Comparison of ENCODE assay signal across 10 cellular contexts in genomic region chr11:3856856-3857553, GRCh38. TPM values are rescaled to one million over a fixed set of nuclear protein-coding genes. Genes with fewer than 3 reads are reported as not detected.
DNase-seq lines count a peak whose midpoint lies in the region; ATAC-seq, FAIRE-seq and TF ChIP-seq lines count a peak whose summit lies in the region.
"Had no signal": no experiment of that assay in that cellular context is flagged by ENCODE, and none has a peak within 500 bp of the region (broad histone marks: within the 10 kb centered on the region; RNA-seq: fewer than 3 reads in every experiment).

No MANE protein-coding gene starts in this region.

- WGBS in right cardiac atrium = 70% methylated on average over 5 of the region's 5 CpGs
- WGBS in small intestine, 3 donors = 53 to 69% (median 60%) methylated on average over 5 of the region's 5 CpGs

- peaks cover 5% of the 10 kb centered on the region; the same call in 1 of the 2 replicates for H3F3A ChIP-seq in GM23338 (replicated peaks; ENCODE audit: low read depth)

- H3K36me3 ChIP-seq in GM23338 (ENCODE audit: insufficient read depth) = no peaks in the 10 kb centered on the region
- no peaks in the 10 kb centered on the region for H3K36me3 ChIP-seq in small intestine (ENCODE audit: control insufficient read depth in 2 of 2, insufficient read depth in 2 of 2, low read length in 2 of 2)

- H3K4me3 ChIP-seq in GM23338 (peak overlapping the region; percentile 93), right cardiac atrium (ENCODE audit: low read length) (peak overlapping the region; percentile 88), small intestine (ENCODE audit: low read depth in 1 of 2, low read length in 2 of 2) (peak overlapping the region; percentile 58 to 80)

- H3K9me3 ChIP-seq in T-helper 17 cell (ENCODE audit: control insufficient read depth, low read length, poor library complexity, severe bottlenecking) = no peaks in the 10 kb centered on the region
- H3K9me3 ChIP-seq in right cardiac atrium (ENCODE audit: control insufficient read depth, low read length) = no peaks in the 10 kb centered on the region
- no peaks in the 10 kb centered on the region for H3K9me3 ChIP-seq in small intestine (ENCODE audit: control insufficient read depth, low read depth)

- H3K4me1 Mint-ChIP-seq in GM23338 (peaks cover 53% of the 10 kb centered on the region), T-helper 17 cell (peaks cover 66% of the 10 kb centered on the region)

- FAIRE-seq in small intestine (lab: Jason Lieb, UNC) = no peak

- H3K4me1 ChIP-seq in GM23338 (ENCODE audit: insufficient read depth) = peaks cover 42% of the 10 kb centered on the region
- H3K4me1 ChIP-seq in right cardiac atrium (ENCODE audit: control insufficient read depth, insufficient read depth, low read length) = peaks cover 17% of the 10 kb centered on the region
- H3K4me1 ChIP-seq in small intestine (ENCODE audit: control insufficient read depth in 2 of 2, insufficient read depth in 1 of 2, low read depth in 1 of 2, low read length in 1 of 2) = peaks cover 16 to 35% of the 10 kb centered on the region in 2 donors

- DNase-seq in GM23338 (ENCODE audit: low spot score) (no peak), T-helper 17 cell (no peak), right cardiac atrium (no peak), small intestine (no peak), Kasumi-1 (lab: John Stamatoyannopoulos, UW) (no peak), NCI-H82 treated with DMSO at 0.1 percent for 48 hours (lab: John Stamatoyannopoulos, UW; ENCODE audit: unreplicated experiment) (no peak), hepatic stellate cell (ENCODE audit: low spot score) (no peak)
- DNase-seq: NCI-H345; stimulated activated CD4-positive, alpha-beta T cell treated with anti-CD3 and anti-CD28 coated beads, Interleukin-4, amount 100 ng/mL, for 4 hours had no signal

- H3K79me2 ChIP-seq in GM23338 (replicated peaks; ENCODE audit: insufficient read depth) = 0 out of 2 replicates have a peak, but pooled peaks cover 4% of the 10 kb centered on the region

- H2AFZ ChIP-seq in GM23338 = no peak overlapping the region

- peak overlapping the region; percentile 96 for H3K4me2 ChIP-seq in GM23338

- intact Hi-C loops in right cardiac atrium (cut with DNase I) = loop anchor here in 1 of 4 donors (10.0 kb wide), 1 partner anchor 88 kb away; no protein-coding TSS in a partner anchor

- H3K27ac Mint-ChIP-seq in GM23338 = no peak overlapping the region
- peak overlapping the region; percentile 98 for H3K27ac Mint-ChIP-seq in T-helper 17 cell

- peaks cover 9% of the 10 kb centered on the region for H4K20me1 ChIP-seq in GM23338 (replicated peaks; ENCODE audit: insufficient read depth)

- no peaks in the 10 kb centered on the region for H3K9me2 ChIP-seq in GM23338 (ENCODE audit: insufficient read depth)

- no peaks in the 10 kb centered on the region for H3K9me3 Mint-ChIP-seq in GM23338

- no peak for ATAC-seq in GM23338
- ATAC-seq in T-helper 17 cell = no peak
- ATAC-seq in right cardiac atrium = no peak
- no peak for ATAC-seq in GM21717 (IDR thresholded peaks at IDR 0.05; ENCODE audit: unreplicated experiment)

- no peak for TF ChIP-seq CTCF in GM23338 (conservative IDR thresholded peaks at IDR 0.05; ENCODE audit: low read depth in 2 of 2)

- H3K4me3 Mint-ChIP-seq in GM23338 = peak overlapping the region; percentile 89
- peak overlapping the region; percentile 97 for H3K4me3 Mint-ChIP-seq in T-helper 17 cell

- peaks cover 19% of the 10 kb centered on the region for H3K27me3 ChIP-seq in GM23338 (ENCODE audit: insufficient read depth)
- no peaks in the 10 kb centered on the region for H3K27me3 ChIP-seq in right cardiac atrium (ENCODE audit: control insufficient read depth, insufficient read depth)
- H3K27me3 ChIP-seq in small intestine (ENCODE audit: control insufficient read depth in 2 of 2, insufficient read depth in 2 of 2, low read length in 2 of 2) = no peaks in the 10 kb centered on the region

- H3K27me3 Mint-ChIP-seq in GM23338 (ENCODE audit: insufficient read depth, low read depth, poor library complexity) (peaks cover 16% of the 10 kb centered on the region), T-helper 17 cell (no peaks in the 10 kb centered on the region)

- no peak overlapping the region for H3K27ac ChIP-seq in GM23338 (ENCODE audit: low read depth)
- H3K27ac ChIP-seq in right cardiac atrium (ENCODE audit: low read length) = no peak overlapping the region
- no peak overlapping the region for H3K27ac ChIP-seq in small intestine (ENCODE audit: low read depth in 1 of 2, low read length in 1 of 2)

- H3K36me3 Mint-ChIP-seq in GM23338 (ENCODE audit: low read depth) (no peaks in the 10 kb centered on the region; the same call in 2 of the 3 replicates), T-helper 17 cell (ENCODE audit: low read depth) (no peaks in the 10 kb centered on the region)

TF ChIP-seq in GM23338, 12 proteins besides CTCF, POLR2A, EP300 and RAD21 (continues in another document):
- no peak for TF ChIP-seq NANOG (IDR thresholded peaks at IDR 0.05; ENCODE audit: borderline replicate concordance)
- no peak for TF ChIP-seq POLR2AphosphoS5 (IDR thresholded peaks at IDR 0.05; ENCODE audit: low read depth)
- no peak for TF ChIP-seq JUNB (IDR thresholded peaks at IDR 0.05; ENCODE audit: unreplicated experiment)
- TF ChIP-seq, protein P1, sequence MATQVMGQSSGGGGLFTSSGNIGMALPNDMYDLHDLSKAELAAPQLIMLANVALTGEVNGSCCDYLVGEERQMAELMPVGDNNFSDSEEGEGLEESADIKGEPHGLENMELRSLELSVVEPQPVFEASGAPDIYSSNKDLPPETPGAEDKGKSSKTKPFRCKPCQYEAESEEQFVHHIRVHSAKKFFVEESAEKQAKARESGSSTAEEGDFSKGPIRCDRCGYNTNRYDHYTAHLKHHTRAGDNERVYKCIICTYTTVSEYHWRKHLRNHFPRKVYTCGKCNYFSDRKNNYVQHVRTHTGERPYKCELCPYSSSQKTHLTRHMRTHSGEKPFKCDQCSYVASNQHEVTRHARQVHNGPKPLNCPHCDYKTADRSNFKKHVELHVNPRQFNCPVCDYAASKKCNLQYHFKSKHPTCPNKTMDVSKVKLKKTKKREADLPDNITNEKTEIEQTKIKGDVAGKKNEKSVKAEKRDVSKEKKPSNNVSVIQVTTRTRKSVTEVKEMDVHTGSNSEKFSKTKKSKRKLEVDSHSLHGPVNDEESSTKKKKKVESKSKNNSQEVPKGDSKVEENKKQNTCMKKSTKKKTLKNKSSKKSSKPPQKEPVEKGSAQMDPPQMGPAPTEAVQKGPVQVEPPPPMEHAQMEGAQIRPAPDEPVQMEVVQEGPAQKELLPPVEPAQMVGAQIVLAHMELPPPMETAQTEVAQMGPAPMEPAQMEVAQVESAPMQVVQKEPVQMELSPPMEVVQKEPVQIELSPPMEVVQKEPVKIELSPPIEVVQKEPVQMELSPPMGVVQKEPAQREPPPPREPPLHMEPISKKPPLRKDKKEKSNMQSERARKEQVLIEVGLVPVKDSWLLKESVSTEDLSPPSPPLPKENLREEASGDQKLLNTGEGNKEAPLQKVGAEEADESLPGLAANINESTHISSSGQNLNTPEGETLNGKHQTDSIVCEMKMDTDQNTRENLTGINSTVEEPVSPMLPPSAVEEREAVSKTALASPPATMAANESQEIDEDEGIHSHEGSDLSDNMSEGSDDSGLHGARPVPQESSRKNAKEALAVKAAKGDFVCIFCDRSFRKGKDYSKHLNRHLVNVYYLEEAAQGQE (IDR thresholded peaks at IDR 0.05; ENCODE audit: unreplicated experiment) = no peak
- TF ChIP-seq EZH2phosphoT487 (IDR thresholded peaks at IDR 0.05; ENCODE audit: unreplicated experiment) = no peak
- no peak for TF ChIP-seq ETS1 (IDR thresholded peaks at IDR 0.05)
- no peak for TF ChIP-seq STAT1 (IDR thresholded peaks at IDR 0.05; ENCODE audit: unreplicated experiment)
- TF ChIP-seq ZNF114 (CRISPR knock-in tag; IDR thresholded peaks at IDR 0.05) = no peak
- TF ChIP-seq CREB1 (CRISPR knock-in tag; IDR thresholded peaks at IDR 0.05; ENCODE audit: low read depth) = no peak
- TF ChIP-seq EZH2 (IDR thresholded peaks at IDR 0.05; ENCODE audit: low read depth, unreplicated experiment) = no peak
- TF ChIP-seq ZNF331 (CRISPR knock-in tag; IDR thresholded peaks at IDR 0.05; ENCODE audit: low read depth) = no peak

RNA-seq across cellular contexts. Expression of gene STIM1, which starts 1.5 kb away (rescaled TPM):
- 9.3 and 14.0 TPM in 2 replicates for total RNA-seq in GM23338 (2014; rRNA removed; shearing (Covaris generic))
- 3.5 and 3.9 TPM in 2 replicates for polyA plus RNA-seq in GM23338 (2016; fragmentation: Nextera tagmentation; extraction: Ambion mirVana)
- total RNA-seq in T-helper 17 cell = 100 to 1,000 TPM; 115 to 125 TPM
- total RNA-seq in right cardiac atrium = 10 to 100 TPM; 14.4 to 19.3 (median 16.6) TPM
- polyA plus RNA-seq in right cardiac atrium = 10.8 TPM
- polyA plus RNA-seq in small intestine = 10 to 100 TPM in 1 of 3 donors, 1 to 10 TPM in 2; 5.6 to 27.9 (median 7.3) TPM

RNA-seq across cellular contexts. Expression of gene RHOG, which starts 16.2 kb away (rescaled TPM):
- total RNA-seq in GM23338 (2014; rRNA removed; shearing (Covaris generic)) = 38.6 and 39.5 TPM in 2 replicates
- polyA plus RNA-seq in GM23338 (2016; fragmentation: Nextera tagmentation; extraction: Ambion mirVana) (23.2 and 26.3 TPM in 2 replicates), right cardiac atrium (23.7 TPM), small intestine (100 to 1,000 TPM in 1 of 3 donors, 10 to 100 TPM in 2; 62.1 to 114 (median 86.6) TPM)
- total RNA-seq in T-helper 17 cell (100 to 1,000 TPM; 114 to 123 TPM), right cardiac atrium (10 to 100 TPM; 18.7 to 26.0 (median 25.6) TPM)

RNA-seq across cellular contexts. Expression of gene PGAP2, which starts 48.6 kb away (rescaled TPM):
- 43.2 TPM in 2 replicates for total RNA-seq in GM23338 (2014; rRNA removed; shearing (Covaris generic))
- polyA plus RNA-seq in GM23338 (2016; fragmentation: Nextera tagmentation; extraction: Ambion mirVana) = 37.8 and 39.3 TPM in 2 replicates
- 10 to 100 TPM; 17.8 to 19.3 TPM for total RNA-seq in T-helper 17 cell
- total RNA-seq in right cardiac atrium = 10 to 100 TPM; 12.4 to 19.5 (median 15.2) TPM
- 13.9 TPM for polyA plus RNA-seq in right cardiac atrium
- polyA plus RNA-seq in small intestine = 10 to 100 TPM; 18.9 to 26.2 (median 22.1) TPM

RNA-seq across cellular contexts. Expression of gene NUP98, which starts 59.7 kb away (rescaled TPM):
- 170 and 174 TPM in 2 replicates for total RNA-seq in GM23338 (2014; rRNA removed; shearing (Covaris generic))
- polyA plus RNA-seq in GM23338 (2016; fragmentation: Nextera tagmentation; extraction: Ambion mirVana) = 20.7 and 23.9 TPM in 2 replicates
- total RNA-seq in T-helper 17 cell = 100 to 1,000 TPM; 120 to 128 TPM
- 10 to 100 TPM; 38.8 to 55.9 (median 43.4) TPM for total RNA-seq in right cardiac atrium
- polyA plus RNA-seq in right cardiac atrium = 22.9 TPM
- 10 to 100 TPM; 14.1 to 30.0 (median 18.8) TPM for polyA plus RNA-seq in small intestine
